12 cellular contexts compared by ENCODE assay signal in genomic region chr1:110616587-110616986, GRCh38. TPM values are rescaled to one million over a fixed set of nuclear protein-coding genes. Genes with fewer than 3 reads are reported as not detected.
DNase-seq lines count a peak whose midpoint lies in the region; ATAC-seq lines count a peak whose summit lies in the region.
"Had no signal": no experiment of that assay in that cellular context is flagged by ENCODE, and none has a peak within 500 bp of the region (broad histone marks: within the 10 kb centered on the region; RNA-seq: fewer than 3 reads in every experiment).

No MANE protein-coding gene starts in this region.

- DNase-seq in NCI-H1417 (lab: John Stamatoyannopoulos, UW), result peak in 2 of 3 experiments; percentile 54 to 78
- DNase-seq in NCI-H1417 treated with DMSO at 0.1 percent for 48 hours (lab: John Stamatoyannopoulos, UW), result no peak
- DNase-seq in LHCN-M2 (ENCODE audit: low read depth), result peak; percentile 27
- peak; percentile 70 for DNase-seq in RPMI7951 (ENCODE audit: low read depth)
- DNase-seq in mucosa of gallbladder (ENCODE audit: low spot score), result peak; percentile 52
- no peak for DNase-seq in superior temporal gyrus (ENCODE audit: extremely low spot score)
- DNase-seq in hippocampal formation (lab: John Stamatoyannopoulos, UW), result no peak
- DNase-seq: 8988T, body of pancreas, right lobe of liver had no signal

- ATAC-seq in GM21576 (IDR thresholded peaks at IDR 0.05; ENCODE audit: unreplicated experiment), result no peak
- ATAC-seq: body of pancreas, right lobe of liver had no signal

RNA-seq across cellular contexts. Expression of gene KCNA2, which starts 10.4 kb away (rescaled TPM):
- not detected in 2 replicates for total RNA-seq in LHCN-M2 (2014; rRNA removed)
- polyA plus RNA-seq in LHCN-M2 (2012), result not detected
- 0.20 and 0.48 TPM in 2 replicates for total RNA-seq in RPMI7951 (2014; rRNA removed; shearing (Covaris generic))
- 1.8 TPM for total RNA-seq in mucosa of gallbladder
- polyA plus RNA-seq: IgD-negative memory B cell had no signal

RNA-seq across cellular contexts. Expression of gene KCNA3, which starts 58.2 kb away (rescaled TPM):
- total RNA-seq in LHCN-M2 (2014; rRNA removed), result not detected in 2 replicates
- not detected for polyA plus RNA-seq in LHCN-M2 (2012)
- under 0.01 and 0.10 TPM in 2 replicates for total RNA-seq in RPMI7951 (2014; rRNA removed; shearing (Covaris generic))
- 3.5 TPM for total RNA-seq in mucosa of gallbladder

Comparison
In these comparisons a context has a peak if more than half of its experiments do, and no peak if none do; other contexts are left out.
1. DNase-seq: peak in NCI-H1417 (2 of 3), LHCN-M2 (single experiment), RPMI7951 (single experiment) and mucosa of gallbladder (single experiment); none in NCI-H1417 treated with DMSO at 0.1 percent for 48 hours (single experiment), superior temporal gyrus (single experiment) and hippocampal formation (0 of 2).